In the genomic region with DNA sequence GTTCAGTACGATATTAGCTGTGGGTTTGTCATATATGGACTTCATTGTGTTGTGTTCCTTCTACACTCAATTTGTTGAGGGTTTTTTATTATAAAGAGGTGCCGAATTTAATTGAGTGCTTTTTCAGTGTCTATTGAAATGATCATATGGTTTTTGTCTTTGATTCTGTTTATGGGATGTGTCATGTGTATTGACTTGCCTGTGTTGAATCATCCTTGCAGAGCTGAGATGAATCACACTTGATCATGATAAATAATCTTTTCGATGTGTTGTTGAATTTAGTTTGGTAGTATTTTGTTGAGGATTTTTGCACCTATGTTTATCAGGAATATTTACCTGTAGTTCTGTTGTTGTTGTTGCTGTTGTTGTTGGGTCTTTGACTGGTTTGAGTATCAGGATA, we compare ENCODE assay signal across 31 cellular contexts. TPM values are rescaled to one million over a fixed set of nuclear protein-coding genes. Genes with fewer than 3 reads are reported as not detected.
DNase-seq lines count a peak whose midpoint lies in the region; ATAC-seq, FAIRE-seq and TF ChIP-seq lines count a peak whose summit lies in the region.
"Had no signal": no experiment of that assay in that cellular context is flagged by ENCODE, and none has a peak within 500 bp of the region (broad histone marks: within the 10 kb centered on the region; RNA-seq: fewer than 3 reads in every experiment).

No MANE protein-coding gene starts in this region.

- POLR2A ChIA-PET in IMR-90 (lab: Charles Lee; ENCODE audit: unreplicated experiment) = no interaction called here
- POLR2A ChIA-PET in endothelial cell of umbilical vein (lab: Charles Lee) = no interaction called here
- POLR2A ChIA-PET in activated CD8-positive, alpha-beta T cell treated with anti-CD3 and anti-CD28 coated beads for 36 hours (lab: Charles Lee) = no interaction called here

- no peak overlapping the region for H3K18ac ChIP-seq in IMR-90 (ENCODE audit: low read depth, low read length)
- H3K18ac ChIP-seq in mesenchymal stem cell (ENCODE audit: low read depth in 1 of 2, low read length in 2 of 2) = no peak overlapping the region

- no peak overlapping the region for H3K27ac ChIP-seq in IMR-90 (ENCODE audit: insufficient read depth, low read length)
- H3K27ac ChIP-seq in endothelial cell of umbilical vein (ENCODE audit: insufficient read depth, low read depth, low read length) = no peak overlapping the region
- no peak overlapping the region for H3K27ac ChIP-seq in mesenchymal stem cell (ENCODE audit: low read length, poor library complexity, severe bottlenecking)
- H3K27ac ChIP-seq in heart right ventricle = no peak overlapping the region
- H3K27ac ChIP-seq: BLaER1, cardiac muscle cell, KMS-11, testis had no signal

- H2BK12ac ChIP-seq in mesenchymal stem cell (ENCODE audit: low read length in 2 of 2) = no peak overlapping the region

- H3K4me1 ChIP-seq in IMR-90 (ENCODE audit: control insufficient read depth, insufficient read depth, low read length) (no peaks in the 10 kb centered on the region), endothelial cell of umbilical vein (ENCODE audit: control insufficient read depth, extremely low read depth, insufficient read depth, low read length) (no peaks in the 10 kb centered on the region), mesenchymal stem cell (ENCODE audit: control insufficient read depth, insufficient read depth, low read depth, low read length) (no peaks in the 10 kb centered on the region), heart right ventricle (peaks cover 0 to 8% (median 0%) of the 10 kb centered on the region in 9 donors)
- H3K4me1 ChIP-seq: testis had no signal

- no peak overlapping the region for H4K5ac ChIP-seq in IMR-90 (ENCODE audit: low read depth, low read length)

- WGBS in IMR-90 (ENCODE audit: extremely low coverage in 2 of 2, insufficient read length in 1 of 2), 2 experiments = no CpG with 5 or more reads among the region's 3 CpGs
- 81% methylated on average over 3 of the region's 3 CpGs for WGBS in mesenchymal stem cell
- WGBS in heart right ventricle, 2 donors = 93% methylated on average over 3 of the region's 3 CpGs

- no peak overlapping the region for H2AK9ac ChIP-seq in IMR-90 (replicated peaks; ENCODE audit: low read depth, low read length, poor library complexity)

- no peak overlapping the region for H2BK20ac ChIP-seq in IMR-90 (ENCODE audit: low read depth, low read length)

- TF ChIP-seq POLR2A in IMR-90 (IDR thresholded peaks at IDR 0.05; ENCODE audit: low read depth, low read length) (no peak), endothelial cell of umbilical vein (IDR thresholded peaks at IDR 0.05; ENCODE audit: low read depth, low read length) (no peak)

- H3K4ac ChIP-seq in IMR-90 (ENCODE audit: low read depth, low read length) (no peak overlapping the region), mesenchymal stem cell (ENCODE audit: low read depth in 1 of 2, low read length in 2 of 2) (no peak overlapping the region)

- FAIRE-seq in endothelial cell of umbilical vein (lab: Jason Lieb, UNC) = no peak
- FAIRE-seq: endometrium, GM12891, HTR-8/SVneo, RCC 7860, urothelium cell line had no signal

- H3K4me2 ChIP-seq in IMR-90 (ENCODE audit: low read depth, low read length) (no peak overlapping the region), endothelial cell of umbilical vein (ENCODE audit: insufficient read depth, low read length) (no peak overlapping the region), mesenchymal stem cell (ENCODE audit: low read length, poor library complexity, severe bottlenecking) (no peak overlapping the region)
- H3K4me2 ChIP-seq: BLaER1, KMS-11 had no signal

- no peaks in the 10 kb centered on the region; the same call in 1 of the 2 replicates for H3K9me1 ChIP-seq in IMR-90 (ENCODE audit: insufficient read depth, low read length)
- H3K9me1 ChIP-seq in endothelial cell of umbilical vein (replicated peaks; ENCODE audit: control insufficient read depth, extremely low read depth, insufficient read depth, low read length) = no peaks in the 10 kb centered on the region

- H4K20me1 ChIP-seq in IMR-90 (ENCODE audit: insufficient read depth, low read length) (no peaks in the 10 kb centered on the region), endothelial cell of umbilical vein (replicated peaks; ENCODE audit: control insufficient read depth, extremely low read depth, insufficient read depth, low read length) (no peaks in the 10 kb centered on the region)
- H4K20me1 ChIP-seq: BLaER1 had no signal

- ATAC-seq in IMR-90 (ENCODE audit: low read depth) (peak; percentile 48; the same call in 1 of the 2 replicates), heart right ventricle (no peak), GM19328 (IDR thresholded peaks at IDR 0.05; ENCODE audit: unreplicated experiment) (no peak)
- ATAC-seq in activated CD8-positive, alpha-beta T cell treated with anti-CD3 and anti-CD28 coated beads for 36 hours = no peak
- ATAC-seq: activated T-cell treated with anti-CD3 and anti-CD28 coated beads, Interleukin-2, amount 50 U/mL, for 72 hours; left ventricle myocardium superior; natural killer cell treated with Interleukin-12 subunit alpha and Interleukin-12 subunit beta and Interleukin-15 and Interleukin-18, amount 100 ng/mL, for 72 hours had no signal

- H3K27me3 ChIP-seq in IMR-90 (ENCODE audit: control insufficient read depth, insufficient read depth, low read length) = no peaks in the 10 kb centered on the region
- H3K27me3 ChIP-seq in endothelial cell of umbilical vein (ENCODE audit: control insufficient read depth in 2 of 2, insufficient read depth in 2 of 2, low read length in 2 of 2) = peaks cover 0 to 6% of the 10 kb centered on the region in 2 experiments
- peaks cover 0 to 3% of the 10 kb centered on the region in 2 experiments for H3K27me3 ChIP-seq in mesenchymal stem cell (ENCODE audit: control insufficient read depth in 1 of 2, insufficient read depth in 1 of 2, low read length in 2 of 2)
- no peaks in the 10 kb centered on the region for H3K27me3 ChIP-seq in heart right ventricle
- H3K27me3 ChIP-seq: BLaER1, cardiac muscle cell, testis had no signal

- H3K9ac ChIP-seq in IMR-90 (ENCODE audit: low read depth, low read length) (no peak overlapping the region), endothelial cell of umbilical vein (replicated peaks; ENCODE audit: extremely low read depth, insufficient read depth, low read length) (no peak overlapping the region), mesenchymal stem cell (ENCODE audit: low read length) (peak overlapping the region; percentile 10)
- H3K9ac ChIP-seq: BLaER1, KMS-11 had no signal

- H2AFZ ChIP-seq in IMR-90 (replicated peaks; ENCODE audit: low read length, poor library complexity) = no peak overlapping the region
- no peak overlapping the region for H2AFZ ChIP-seq in endothelial cell of umbilical vein (ENCODE audit: low read depth, low read length)
- no peak overlapping the region for H2AFZ ChIP-seq in mesenchymal stem cell (ENCODE audit: low read depth, low read length)

- no peak for TF ChIP-seq RAD21 in IMR-90 (IDR thresholded peaks at IDR 0.05; ENCODE audit: low read length)

- H2BK120ac ChIP-seq in IMR-90 (ENCODE audit: low read depth, low read length) (no peak overlapping the region), mesenchymal stem cell (ENCODE audit: low read depth, low read length) (no peak overlapping the region)

- DNase-seq in ELR (ENCODE audit: low read depth) (peak; percentile 74), IMR-90 (peak; percentile 56), endothelial cell of umbilical vein (ENCODE audit: low read depth, low spot score) (no peak), mesenchymal stem cell (no peak), NCI-H146 treated with DMSO at 0.1 percent for 48 hours (lab: John Stamatoyannopoulos, UW; ENCODE audit: unreplicated experiment) (no peak), heart right ventricle (no peak)
- DNase-seq in activated CD8-positive, alpha-beta T cell treated with anti-CD3 and anti-CD28 coated beads for 36 hours = no peak
- DNase-seq: activated CD4-positive, alpha-beta T cell treated with anti-CD3 and anti-CD28 coated beads for 48 hours; activated naive CD4-positive, alpha-beta T cell treated with anti-CD3 and anti-CD28 coated beads for 36 hours; activated T-cell treated with anti-CD3 and anti-CD28 coated beads, Interleukin-2, amount 50 U/mL, for 72 hours; dermis blood vessel endothelial cell; DMS79; left ventricle myocardium superior; midbrain; NCI-H1694 treated with DMSO at 0.1 percent for 48 hours; NCI-H526; stimulated activated CD4-positive, alpha-beta T cell treated with anti-CD3 and anti-CD28 coated beads, Interleukin-4, amount 100 ng/mL, for 24 hours; stimulated activated naive CD4-positive, alpha-beta T cell; testis had no signal

- dilution Hi-C loops in IMR-90 (cut with HindIII; ENCODE audit: low sequenced_read_pairs, unreplicated experiment) = no loop called here
- dilution Hi-C loops in endothelial cell of umbilical vein (cut with MboI; ENCODE audit: extremely low pct_ligation_motif_present, low sequenced_read_pairs) = no loop called here

- intact Hi-C loops in IMR-90 (cut with micrococcal nuclease) (loop anchor here (5.0 kb wide), 1 partner anchor 335 kb away; no protein-coding TSS in a partner anchor), endothelial cell of umbilical vein (cut with micrococcal nuclease) (no loop called here), heart right ventricle (cut with DNase I) (no loop called here)
- intact Hi-C loops in activated CD8-positive, alpha-beta T cell treated with anti-CD3 and anti-CD28 coated beads for 36 hours (cut with micrococcal nuclease) = no loop called here

- H3K36me3 Mint-ChIP-seq in activated CD8-positive, alpha-beta T cell treated with anti-CD3 and anti-CD28 coated beads for 36 hours (ENCODE audit: low read depth) = no peaks in the 10 kb centered on the region
- H3K36me3 Mint-ChIP-seq: natural killer cell treated with Interleukin-12 subunit alpha and Interleukin-12 subunit beta and Interleukin-15 and Interleukin-18, amount 100 ng/mL, for 72 hours had no signal

- no peaks in the 10 kb centered on the region for H3K9me3 ChIP-seq in IMR-90 (ENCODE audit: control insufficient read depth, insufficient read depth, low read length)
- no peaks in the 10 kb centered on the region for H3K9me3 ChIP-seq in endothelial cell of umbilical vein (replicated peaks; ENCODE audit: control insufficient read depth, insufficient read depth, low read length)
- no peaks in the 10 kb centered on the region for H3K9me3 ChIP-seq in mesenchymal stem cell (ENCODE audit: control insufficient read depth, low read length)
- H3K9me3 ChIP-seq in heart right ventricle = no peaks in the 10 kb centered on the region
- H3K9me3 ChIP-seq: BLaER1, testis had no signal

- CTCF ChIA-PET in IMR-90 (lab: Yijun Ruan, JAX) (interaction anchor here (1.2 kb wide), 1 partner anchor 37 kb away, joined by 3 read pairs; no protein-coding TSS in a partner anchor), endothelial cell of umbilical vein (lab: Charles Lee) (interaction anchor here (1.2 kb wide), 1 partner anchor 21 kb away, joined by 6 read pairs; no protein-coding TSS in a partner anchor)
- CTCF ChIA-PET in activated CD8-positive, alpha-beta T cell treated with anti-CD3 and anti-CD28 coated beads for 36 hours (lab: Charles Lee) = no interaction called here

- H2BK5ac ChIP-seq in IMR-90 (ENCODE audit: low read depth, low read length, poor library complexity, severe bottlenecking) (no peak overlapping the region), mesenchymal stem cell (ENCODE audit: low read depth, low read length, poor library complexity, severe bottlenecking) (no peak overlapping the region)

- TF ChIP-seq CTCF in IMR-90 (conservative IDR thresholded peaks at IDR 0.05; ENCODE audit: low read depth, low read length) (no peak), endothelial cell of umbilical vein (IDR thresholded peaks at IDR 0.05; ENCODE audit: extremely low read depth in 1 of 2, insufficient read depth in 1 of 2, low read depth in 1 of 2, low read length in 2 of 2) (no peak), heart right ventricle (IDR thresholded peaks at IDR 0.05) (no peak)
- TF ChIP-seq CTCF in activated CD8-positive, alpha-beta T cell treated with anti-CD3 and anti-CD28 coated beads for 36 hours (IDR thresholded peaks at IDR 0.05) = no peak

- H3K27me3 Mint-ChIP-seq in activated CD8-positive, alpha-beta T cell treated with anti-CD3 and anti-CD28 coated beads for 36 hours = peaks cover 11% of the 10 kb centered on the region

- H3K79me2 ChIP-seq in endothelial cell of umbilical vein (ENCODE audit: control insufficient read depth, insufficient read depth, low read length) = no peaks in the 10 kb centered on the region

- in situ Hi-C loops in IMR-90 (cut with MboI; ENCODE audit: low sequenced_read_pairs) = loop anchor here (25.0 kb wide), 1 partner anchor 330 kb away; no protein-coding TSS in a partner anchor

- H3K36me3 ChIP-seq in IMR-90 (ENCODE audit: control insufficient read depth, insufficient read depth, low read length) (no peaks in the 10 kb centered on the region), endothelial cell of umbilical vein (ENCODE audit: control insufficient read depth in 2 of 2, extremely low read depth in 1 of 2, insufficient read depth in 2 of 2, low read length in 2 of 2) (no peaks in the 10 kb centered on the region), mesenchymal stem cell (ENCODE audit: control insufficient read depth in 1 of 2, insufficient read depth in 2 of 2, low read depth in 1 of 2, low read length in 2 of 2) (no peaks in the 10 kb centered on the region), heart right ventricle (peaks cover 0 to 63% (median 0%) of the 10 kb centered on the region in 9 donors)
- H3K36me3 ChIP-seq: BLaER1, cardiac muscle cell had no signal

- no peaks in the 10 kb centered on the region for H3K9me3 Mint-ChIP-seq in activated CD8-positive, alpha-beta T cell treated with anti-CD3 and anti-CD28 coated beads for 36 hours
- H3K9me3 Mint-ChIP-seq: activated naive CD4-positive, alpha-beta T cell treated with anti-CD3 and anti-CD28 coated beads for 36 hours; natural killer cell treated with Interleukin-12 subunit alpha and Interleukin-12 subunit beta and Interleukin-15 and Interleukin-18, amount 100 ng/mL, for 72 hours had no signal

- H2AK5ac ChIP-seq in IMR-90 (ENCODE audit: low read depth, low read length) (no peak overlapping the region), mesenchymal stem cell (ENCODE audit: low read length, severe bottlenecking) (no peak overlapping the region)

- no peak overlapping the region for H4K8ac ChIP-seq in IMR-90 (ENCODE audit: low read depth in 2 of 2, low read length in 2 of 2)
- H4K8ac ChIP-seq in mesenchymal stem cell (ENCODE audit: low read length) = no peak overlapping the region

- no peak overlapping the region for H4K91ac ChIP-seq in IMR-90 (ENCODE audit: insufficient read depth, low read depth, low read length)
- H4K91ac ChIP-seq in mesenchymal stem cell (ENCODE audit: low read length) = no peak overlapping the region

- H3K4me3 ChIP-seq in IMR-90 (ENCODE audit: insufficient read depth, low read depth, low read length) = no peak overlapping the region
- no peak overlapping the region for H3K4me3 ChIP-seq in endothelial cell of umbilical vein (replicated peaks in 1 of 3; ENCODE audit: insufficient read depth in 1 of 3, low read depth in 1 of 3, low read length in 3 of 3)
- no peak overlapping the region for H3K4me3 ChIP-seq in mesenchymal stem cell (ENCODE audit: insufficient read depth in 1 of 2, low read depth in 1 of 2, low read length in 2 of 2)
- no peak overlapping the region for H3K4me3 ChIP-seq in heart right ventricle
- H3K4me3 ChIP-seq: BLaER1, cardiac muscle cell, testis had no signal

- no peak overlapping the region for H2BK15ac ChIP-seq in IMR-90 (ENCODE audit: low read depth, low read length)
- H2BK15ac ChIP-seq in mesenchymal stem cell (ENCODE audit: low read depth, poor library complexity, severe bottlenecking) = no peak overlapping the region

- BruUV-seq in IMR-90 (replicated peaks; lab: Mats Ljungman, UMichigan) (no TSS peak), endothelial cell of umbilical vein (replicated peaks; lab: Mats Ljungman, UMichigan) (no TSS peak)

- H3K27ac Mint-ChIP-seq in activated CD8-positive, alpha-beta T cell treated with anti-CD3 and anti-CD28 coated beads for 36 hours = no peak overlapping the region
- H3K27ac Mint-ChIP-seq: activated naive CD4-positive, alpha-beta T cell treated with anti-CD3 and anti-CD28 coated beads for 36 hours; activated T-cell treated with anti-CD3 and anti-CD28 coated beads, Interleukin-2, amount 50 U/mL, for 72 hours; natural killer cell treated with Interleukin-12 subunit alpha and Interleukin-12 subunit beta and Interleukin-15 and Interleukin-18, amount 100 ng/mL, for 72 hours had no signal

- H3K23ac ChIP-seq in IMR-90 (ENCODE audit: low read depth, low read length) = no peak overlapping the region
- no peak overlapping the region for H3K23ac ChIP-seq in mesenchymal stem cell (ENCODE audit: low read length in 2 of 2)

- H3K4me3 Mint-ChIP-seq in activated CD8-positive, alpha-beta T cell treated with anti-CD3 and anti-CD28 coated beads for 36 hours = no peak overlapping the region
- H3K4me3 Mint-ChIP-seq: activated naive CD4-positive, alpha-beta T cell treated with anti-CD3 and anti-CD28 coated beads for 36 hours; activated T-cell treated with anti-CD3 and anti-CD28 coated beads, Interleukin-2, amount 50 U/mL, for 72 hours; natural killer cell treated with Interleukin-12 subunit alpha and Interleukin-12 subunit beta and Interleukin-15 and Interleukin-18, amount 100 ng/mL, for 72 hours had no signal

- no peaks in the 10 kb centered on the region for H3K4me1 Mint-ChIP-seq in activated CD8-positive, alpha-beta T cell treated with anti-CD3 and anti-CD28 coated beads for 36 hours (ENCODE audit: low read depth)

- H3K14ac ChIP-seq in IMR-90 (replicated peaks; ENCODE audit: low read depth, low read length) (no peak overlapping the region), mesenchymal stem cell (ENCODE audit: low read length in 2 of 2) (no peak overlapping the region)

- no peak overlapping the region for H3K56ac ChIP-seq in IMR-90 (ENCODE audit: extremely low read depth, insufficient read depth, low read length)

- H3K79me1 ChIP-seq in IMR-90 (ENCODE audit: low read depth in 1 of 2, low read length in 2 of 2) = no peaks in the 10 kb centered on the region
- H3K79me1 ChIP-seq in mesenchymal stem cell (replicated peaks; ENCODE audit: low read length, poor library complexity, severe bottlenecking) = no peaks in the 10 kb centered on the region

RNA-seq across cellular contexts. Expression of gene ATOH7, which starts 39.8 kb away (rescaled TPM):
- total RNA-seq in IMR-90 (2012; rRNA removed) (not detected in 2 replicates), endothelial cell of umbilical vein (not detected in 2 replicates), heart right ventricle (not detected)
- polyA plus RNA-seq in IMR-90 (2012; rRNA removed) (0.05 TPM in 1 of 2 replicates, not detected in the other), endothelial cell of umbilical vein (0.05 TPM in 1 of 2 replicates, not detected in the other), heart right ventricle (under 1 TPM in 1 of 2 donors, not detected in 1; 0.01 TPM)
- 0.04 and 0.14 TPM in 2 replicates for polyA plus RNA-seq in IMR-90 (2012; cell fraction: cytosol; rRNA removed)
- polyA plus RNA-seq in IMR-90 (2012; cell fraction: nucleus; rRNA removed; ENCODE audit: low replicate concordance) = 0.12 and 0.13 TPM in 2 replicates
- polyA plus RNA-seq in endothelial cell of umbilical vein (2011; cell fraction: cytosol; rRNA removed) = not detected in 2 replicates
- 0.16 TPM in 1 of 2 replicates, not detected in the other for polyA plus RNA-seq in endothelial cell of umbilical vein (2011; cell fraction: nucleus; rRNA removed)
- polyA plus RNA-seq in endothelial cell of umbilical vein (2012) = not detected in 2 replicates
- polyA minus RNA-seq in endothelial cell of umbilical vein = not detected in 2 replicates
- not detected for polyA minus RNA-seq in endothelial cell of umbilical vein (2011; cell fraction: cytosol; rRNA and poly(A)+ RNA removed)
- polyA minus RNA-seq in endothelial cell of umbilical vein (2011; cell fraction: nucleus; rRNA and poly(A)+ RNA removed) = not detected in 2 replicates
- polyA plus RNA-seq in mesenchymal stem cell (2013, experiment 1 of 2) = not detected
- not detected for polyA plus RNA-seq in mesenchymal stem cell (2013, experiment 2 of 2)
- not detected for total RNA-seq in activated CD8-positive, alpha-beta T cell treated with anti-CD3 and anti-CD28 coated beads for 36 hours
- total RNA-seq: activated naive CD4-positive, alpha-beta T cell treated with anti-CD3 and anti-CD28 coated beads for 36 hours; activated T-cell treated with anti-CD3 and anti-CD28 coated beads, Interleukin-2, amount 50 U/mL, for 72 hours; cardiac muscle cell; dermis blood vessel endothelial cell; left ventricle myocardium superior; natural killer cell treated with Interleukin-12 subunit alpha and Interleukin-12 subunit beta and Interleukin-15 and Interleukin-18, amount 100 ng/mL, for 72 hours; osteocyte; T-helper 2 cell treated with Interferon-gamma antibody and Interleukin-4, amounts not matched to agents 100 ng/mL and 5 ng/mL, for 36 hours had no signal

Comparison
In these comparisons a context has a peak if more than half of its experiments do, and no peak if none do; other contexts are left out.
1. DNase-seq: peak in ELR (single experiment) and IMR-90 (single experiment); none in endothelial cell of umbilical vein (single experiment), mesenchymal stem cell (single experiment), NCI-H146 treated with DMSO at 0.1 percent for 48 hours (single experiment), heart right ventricle (0 of 2) and activated CD8-positive, alpha-beta T cell treated with anti-CD3 and anti-CD28 coated beads for 36 hours (single experiment).